ENCODE assay signal across 8 cellular contexts in genomic region chr13:113153810-113154748, GRCh38. TPM values are rescaled to one million over a fixed set of nuclear protein-coding genes. Genes with fewer than 3 reads are reported as not detected.
DNase-seq lines count a peak whose midpoint lies in the region; ATAC-seq and TF ChIP-seq lines count a peak whose summit lies in the region.

No MANE protein-coding gene starts in this region.

- H3K4me1 Mint-ChIP-seq in CD14-positive monocyte, result peaks cover 27% of the 10 kb centered on the region

- peaks cover 27 to 38% (median 32%) of the 10 kb centered on the region in 3 donors for H3K27me3 Mint-ChIP-seq in CD14-positive monocyte (ENCODE audit: low read depth in 3 of 3)

- peaks cover 2 to 22% (median 9%) of the 10 kb centered on the region in 7 donors for H3K9me3 Mint-ChIP-seq in CD14-positive monocyte

- H3K4me3 ChIP-seq in LNCaP clone FGC (ENCODE audit: low read depth, low read length), result peak overlapping the region; percentile 50
- H3K4me3 ChIP-seq in astrocyte of the spinal cord (ENCODE audit: low read depth, low read length), result peak overlapping the region; percentile 25

- peaks cover 6 to 7% of the 10 kb centered on the region in 2 donors for H3K36me3 Mint-ChIP-seq in CD14-positive monocyte

- TF ChIP-seq CTCF in CD14-positive monocyte (IDR thresholded peaks at IDR 0.05), result no peak
- no peak for TF ChIP-seq CTCF in LNCaP clone FGC (IDR thresholded peaks at IDR 0.05; ENCODE audit: control insufficient read depth, extremely low read depth, insufficient read depth)
- no peak for TF ChIP-seq CTCF in astrocyte of the spinal cord (IDR thresholded peaks at IDR 0.05; ENCODE audit: low read depth, low read length)

- peak overlapping the region; percentile 45 to 91 (median 75) for H3K27ac Mint-ChIP-seq in CD14-positive monocyte

- peak; percentile 60 for ATAC-seq in GM21360 (IDR thresholded peaks at IDR 0.05; ENCODE audit: unreplicated experiment)
- no peak for ATAC-seq in GM18519 (IDR thresholded peaks at IDR 0.05; ENCODE audit: low FRiP score, unreplicated experiment)

- peak; percentile 77 for DNase-seq in CD14-positive monocyte (ENCODE audit: low spot score)
- DNase-seq in LNCaP clone FGC (ENCODE audit: low read depth), result no peak
- peak; percentile 78 for DNase-seq in T1000 (lab: John Stamatoyannopoulos, UW)
- DNase-seq in astrocyte of the spinal cord (ENCODE audit: low read depth, low spot score), result peak; percentile 64
- peak; percentile 68 to 79 for DNase-seq in hippocampal formation (lab: John Stamatoyannopoulos, UW)
- DNase-seq in retina, result peak; percentile 66

- in situ Hi-C loops in astrocyte of the spinal cord (cut with HindIII; ENCODE audit: low sequenced_read_pairs), result no loop called here

- intact Hi-C loops in CD14-positive monocyte (cut with micrococcal nuclease), result loop anchor here (2.0 to 5.0 kb wide), 2 partner anchors 55 to 143 kb away; partner anchors contain the start of genes CUL4A (in 2 of the 2), PCID2 (in 2 of the 2) and LAMP1 (in 1 of the 2)

- peak overlapping the region; percentile 83 to 91 for H3K4me3 Mint-ChIP-seq in CD14-positive monocyte

RNA-seq across cellular contexts. Expression of gene PROZ, which starts 4.4 kb away (rescaled TPM):
- not detected for polyA plus RNA-seq in CD14-positive monocyte

RNA-seq across cellular contexts. Expression of gene F10, which starts 31.5 kb away (rescaled TPM):
- not detected for polyA plus RNA-seq in CD14-positive monocyte

RNA-seq across cellular contexts. Expression of gene F7, which starts 48.5 kb away (rescaled TPM):
- not detected for polyA plus RNA-seq in CD14-positive monocyte

RNA-seq across cellular contexts. Expression of gene PCID2, which starts 54.4 kb away (rescaled TPM):
- 10 to 100 TPM; 31.5 to 34.2 TPM for polyA plus RNA-seq in CD14-positive monocyte

RNA-seq across cellular contexts. Expression of gene CUL4A, which starts 55.3 kb away (rescaled TPM):
- polyA plus RNA-seq in CD14-positive monocyte, result 10 to 100 TPM; 32.0 to 33.7 TPM
